In genomic region chr7:64870656-64871055, GRCh38 we compare ENCODE assay signal across 1 cellular context.
TF ChIP-seq lines count a peak whose summit lies in the region.

No MANE protein-coding gene starts in this region.

TF ChIP-seq in SK-N-SH treated with all-trans-retinoic acid at 6 μM for 48 hours, 23 proteins besides CTCF, POLR2A, EP300 and RAD21 (continued from another document):
- no peak for TF ChIP-seq POU6F1 (CRISPR knock-in tag; IDR thresholded peaks at IDR 0.05; ENCODE audit: borderline replicate concordance, low read depth)
- no peak for TF ChIP-seq ZFP3 (CRISPR knock-in tag; IDR thresholded peaks at IDR 0.05)
- TF ChIP-seq, protein P1, sequence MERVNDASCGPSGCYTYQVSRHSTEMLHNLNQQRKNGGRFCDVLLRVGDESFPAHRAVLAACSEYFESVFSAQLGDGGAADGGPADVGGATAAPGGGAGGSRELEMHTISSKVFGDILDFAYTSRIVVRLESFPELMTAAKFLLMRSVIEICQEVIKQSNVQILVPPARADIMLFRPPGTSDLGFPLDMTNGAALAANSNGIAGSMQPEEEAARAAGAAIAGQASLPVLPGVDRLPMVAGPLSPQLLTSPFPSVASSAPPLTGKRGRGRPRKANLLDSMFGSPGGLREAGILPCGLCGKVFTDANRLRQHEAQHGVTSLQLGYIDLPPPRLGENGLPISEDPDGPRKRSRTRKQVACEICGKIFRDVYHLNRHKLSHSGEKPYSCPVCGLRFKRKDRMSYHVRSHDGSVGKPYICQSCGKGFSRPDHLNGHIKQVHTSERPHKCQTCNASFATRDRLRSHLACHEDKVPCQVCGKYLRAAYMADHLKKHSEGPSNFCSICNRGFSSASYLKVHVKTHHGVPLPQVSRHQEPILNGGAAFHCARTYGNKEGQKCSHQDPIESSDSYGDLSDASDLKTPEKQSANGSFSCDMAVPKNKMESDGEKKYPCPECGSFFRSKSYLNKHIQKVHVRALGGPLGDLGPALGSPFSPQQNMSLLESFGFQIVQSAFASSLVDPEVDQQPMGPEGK (CRISPR knock-in tag; IDR thresholded peaks at IDR 0.05; ENCODE audit: borderline replicate concordance) = no peak
- TF ChIP-seq CSDC2 (CRISPR knock-in tag; IDR thresholded peaks at IDR 0.05) = no peak
- no peak for TF ChIP-seq BACH2 (CRISPR knock-in tag; IDR thresholded peaks at IDR 0.05; ENCODE audit: borderline replicate concordance)
- no peak for TF ChIP-seq SNAI2 (CRISPR knock-in tag; IDR thresholded peaks at IDR 0.05)
TF ChIP-seq in SK-N-SH treated with all-trans-retinoic acid at 6 μM for 48 hours: peak in this region for 0.
